1 cellular context compared by ENCODE assay signal in the genomic region with DNA sequence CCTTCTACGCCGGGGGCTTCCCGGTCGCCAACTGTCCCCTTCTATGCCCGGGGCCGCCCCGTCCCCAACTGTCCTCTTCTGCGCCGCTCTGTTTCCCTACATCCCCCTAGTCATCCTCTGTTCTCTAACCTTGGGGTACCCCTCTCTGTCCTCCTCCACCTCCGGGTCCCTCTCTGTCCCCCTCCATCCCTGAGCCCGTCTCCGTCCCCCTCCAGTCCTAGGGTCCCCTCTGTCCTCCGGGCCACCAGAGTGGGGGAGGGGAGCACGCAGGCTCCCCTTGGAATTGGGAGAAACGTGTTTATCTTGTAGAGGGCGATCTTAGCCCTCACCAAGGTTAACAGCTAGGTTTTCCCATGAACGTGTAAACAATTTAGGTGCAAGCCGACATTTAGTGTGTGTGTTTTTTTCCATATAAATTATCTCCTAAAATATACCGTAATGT.
TF ChIP-seq lines count a peak whose summit lies in the region.

No MANE protein-coding gene starts in this region.

TF ChIP-seq in GM12878, 131 proteins besides CTCF, POLR2A, EP300 and RAD21 (continued from another document and continues in another):
- TF ChIP-seq, protein P1, sequence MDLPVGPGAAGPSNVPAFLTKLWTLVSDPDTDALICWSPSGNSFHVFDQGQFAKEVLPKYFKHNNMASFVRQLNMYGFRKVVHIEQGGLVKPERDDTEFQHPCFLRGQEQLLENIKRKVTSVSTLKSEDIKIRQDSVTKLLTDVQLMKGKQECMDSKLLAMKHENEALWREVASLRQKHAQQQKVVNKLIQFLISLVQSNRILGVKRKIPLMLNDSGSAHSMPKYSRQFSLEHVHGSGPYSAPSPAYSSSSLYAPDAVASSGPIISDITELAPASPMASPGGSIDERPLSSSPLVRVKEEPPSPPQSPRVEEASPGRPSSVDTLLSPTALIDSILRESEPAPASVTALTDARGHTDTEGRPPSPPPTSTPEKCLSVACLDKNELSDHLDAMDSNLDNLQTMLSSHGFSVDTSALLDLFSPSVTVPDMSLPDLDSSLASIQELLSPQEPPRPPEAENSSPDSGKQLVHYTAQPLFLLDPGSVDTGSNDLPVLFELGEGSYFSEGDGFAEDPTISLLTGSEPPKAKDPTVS (IDR thresholded peaks at IDR 0.05; ENCODE audit: low read depth, low read length), result no peak
- TF ChIP-seq, protein P2, sequence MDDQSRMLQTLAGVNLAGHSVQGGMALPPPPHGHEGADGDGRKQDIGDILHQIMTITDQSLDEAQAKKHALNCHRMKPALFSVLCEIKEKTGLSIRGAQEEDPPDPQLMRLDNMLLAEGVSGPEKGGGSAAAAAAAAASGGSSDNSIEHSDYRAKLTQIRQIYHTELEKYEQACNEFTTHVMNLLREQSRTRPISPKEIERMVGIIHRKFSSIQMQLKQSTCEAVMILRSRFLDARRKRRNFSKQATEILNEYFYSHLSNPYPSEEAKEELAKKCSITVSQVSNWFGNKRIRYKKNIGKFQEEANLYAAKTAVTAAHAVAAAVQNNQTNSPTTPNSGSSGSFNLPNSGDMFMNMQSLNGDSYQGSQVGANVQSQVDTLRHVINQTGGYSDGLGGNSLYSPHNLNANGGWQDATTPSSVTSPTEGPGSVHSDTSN (IDR thresholded peaks at IDR 0.05; ENCODE audit: insufficient replicate concordance, low read depth, low read length), result no peak
- no peak for TF ChIP-seq RELA (IDR thresholded peaks at IDR 0.05; ENCODE audit: borderline replicate concordance, partially characterized antibody)
- TF ChIP-seq NFYA (IDR thresholded peaks at IDR 0.05; ENCODE audit: borderline replicate concordance, low read depth, low read length), result no peak
- TF ChIP-seq SKIL (IDR thresholded peaks at IDR 0.05; ENCODE audit: low read depth, poor library complexity, severe bottlenecking), result peak; percentile 34
- no peak for TF ChIP-seq SREBF2 (IDR thresholded peaks at IDR 0.05; ENCODE audit: low read length)
- no peak for TF ChIP-seq SUZ12 (IDR thresholded peaks at IDR 0.05; ENCODE audit: unreplicated experiment)
- TF ChIP-seq SP1 (IDR thresholded peaks at IDR 0.05; ENCODE audit: low read depth, low read length), result no peak
- no peak for TF ChIP-seq FOXM1 (IDR thresholded peaks at IDR 0.05; ENCODE audit: low read depth, low read length)
- TF ChIP-seq, protein P3, sequence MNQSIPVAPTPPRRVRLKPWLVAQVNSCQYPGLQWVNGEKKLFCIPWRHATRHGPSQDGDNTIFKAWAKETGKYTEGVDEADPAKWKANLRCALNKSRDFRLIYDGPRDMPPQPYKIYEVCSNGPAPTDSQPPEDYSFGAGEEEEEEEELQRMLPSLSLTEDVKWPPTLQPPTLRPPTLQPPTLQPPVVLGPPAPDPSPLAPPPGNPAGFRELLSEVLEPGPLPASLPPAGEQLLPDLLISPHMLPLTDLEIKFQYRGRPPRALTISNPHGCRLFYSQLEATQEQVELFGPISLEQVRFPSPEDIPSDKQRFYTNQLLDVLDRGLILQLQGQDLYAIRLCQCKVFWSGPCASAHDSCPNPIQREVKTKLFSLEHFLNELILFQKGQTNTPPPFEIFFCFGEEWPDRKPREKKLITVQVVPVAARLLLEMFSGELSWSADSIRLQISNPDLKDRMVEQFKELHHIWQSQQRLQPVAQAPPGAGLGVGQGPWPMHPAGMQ (IDR thresholded peaks at IDR 0.05; ENCODE audit: borderline replicate concordance), result no peak
- no peak for TF ChIP-seq ZBTB33 (IDR thresholded peaks at IDR 0.05)
- TF ChIP-seq BRCA1 (IDR thresholded peaks at IDR 0.05; ENCODE audit: low read depth, low read length), result no peak
- TF ChIP-seq IRF4 (IDR thresholded peaks at IDR 0.05; ENCODE audit: low read depth, low read length), result 0 out of 2 replicates have a peak, but pooled peaks have one; percentile 13
- no peak for TF ChIP-seq E2F8 (IDR thresholded peaks at IDR 0.05; ENCODE audit: low read depth, partially characterized antibody)
- no peak for TF ChIP-seq RB1 (IDR thresholded peaks at IDR 0.05; ENCODE audit: borderline replicate concordance)
- TF ChIP-seq MEF2A (IDR thresholded peaks at IDR 0.05; ENCODE audit: insufficient read depth, low read depth, low read length), result no peak
- no peak for TF ChIP-seq ASH2L (IDR thresholded peaks at IDR 0.05; ENCODE audit: borderline replicate concordance, low read depth)
- no peak for TF ChIP-seq JUND (IDR thresholded peaks at IDR 0.05; ENCODE audit: low read depth, low read length)
- no peak for TF ChIP-seq GATAD2B (conservative IDR thresholded peaks at IDR 0.05; ENCODE audit: low read depth)
- TF ChIP-seq CBX3 (IDR thresholded peaks at IDR 0.05; ENCODE audit: borderline replicate concordance, low read depth), result no peak
- TF ChIP-seq EGR1 (IDR thresholded peaks at IDR 0.05; ENCODE audit: borderline replicate concordance in 1 of 2, low read depth in 2 of 2, low read length in 2 of 2), result no peak
- no peak for TF ChIP-seq MXI1 (IDR thresholded peaks at IDR 0.05; ENCODE audit: low read depth, low read length)
- 0 out of 2 replicates have a peak, but pooled peaks have one; percentile 2 for TF ChIP-seq BCL11A (IDR thresholded peaks at IDR 0.05; ENCODE audit: low read depth, low read length)
- TF ChIP-seq FOXK2 (IDR thresholded peaks at IDR 0.05), result no peak
- no peak for TF ChIP-seq SIN3A (IDR thresholded peaks at IDR 0.05; ENCODE audit: low read depth, low read length)
- TF ChIP-seq ATF7 (IDR thresholded peaks at IDR 0.05; ENCODE audit: low read depth), result peak; percentile 18; the same call in 1 of the 2 replicates
- TF ChIP-seq CEBPB (IDR thresholded peaks at IDR 0.05; ENCODE audit: borderline replicate concordance in 1 of 2, low read depth in 2 of 2, low read length in 2 of 2), result no peak
- no peak for TF ChIP-seq EED (IDR thresholded peaks at IDR 0.05; ENCODE audit: low read depth)
- no peak for TF ChIP-seq KAT2A (conservative IDR thresholded peaks at IDR 0.05; ENCODE audit: control insufficient read depth, low read depth, low read length)
- TF ChIP-seq, protein P4, sequence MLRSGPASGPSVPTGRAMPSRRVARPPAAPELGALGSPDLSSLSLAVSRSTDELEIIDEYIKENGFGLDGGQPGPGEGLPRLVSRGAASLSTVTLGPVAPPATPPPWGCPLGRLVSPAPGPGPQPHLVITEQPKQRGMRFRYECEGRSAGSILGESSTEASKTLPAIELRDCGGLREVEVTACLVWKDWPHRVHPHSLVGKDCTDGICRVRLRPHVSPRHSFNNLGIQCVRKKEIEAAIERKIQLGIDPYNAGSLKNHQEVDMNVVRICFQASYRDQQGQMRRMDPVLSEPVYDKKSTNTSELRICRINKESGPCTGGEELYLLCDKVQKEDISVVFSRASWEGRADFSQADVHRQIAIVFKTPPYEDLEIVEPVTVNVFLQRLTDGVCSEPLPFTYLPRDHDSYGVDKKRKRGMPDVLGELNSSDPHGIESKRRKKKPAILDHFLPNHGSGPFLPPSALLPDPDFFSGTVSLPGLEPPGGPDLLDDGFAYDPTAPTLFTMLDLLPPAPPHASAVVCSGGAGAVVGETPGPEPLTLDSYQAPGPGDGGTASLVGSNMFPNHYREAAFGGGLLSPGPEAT (IDR thresholded peaks at IDR 0.05; ENCODE audit: low read depth), result peak; percentile 30; the same call in 1 of the 2 replicates
- TF ChIP-seq ZNF274 (IDR thresholded peaks at IDR 0.05; ENCODE audit: insufficient read depth, insufficient read length), result no peak
- TF ChIP-seq TAF1 (IDR thresholded peaks at IDR 0.05; ENCODE audit: borderline replicate concordance, low read depth, low read length), result no peak
- no peak for TF ChIP-seq FOS (IDR thresholded peaks at IDR 0.05; ENCODE audit: borderline replicate concordance, extremely low read depth, insufficient read length)
- no peak for TF ChIP-seq CREB1 (IDR thresholded peaks at IDR 0.05; ENCODE audit: low read depth)
- no peak; the same call in 1 of the 2 replicates for TF ChIP-seq NBN (IDR thresholded peaks at IDR 0.05)
- TF ChIP-seq ZNF217 (IDR thresholded peaks at IDR 0.05), result no peak
- TF ChIP-seq PML (IDR thresholded peaks at IDR 0.05; ENCODE audit: low read length), result no peak; the same call in 1 of the 2 replicates
- 0 out of 2 replicates have a peak, but pooled peaks have one; percentile 15 for TF ChIP-seq ATF2 (IDR thresholded peaks at IDR 0.05; ENCODE audit: low read length)
- no peak for TF ChIP-seq LARP7 (IDR thresholded peaks at IDR 0.05)
- peak; percentile 70 for TF ChIP-seq CHD2 (IDR thresholded peaks at IDR 0.05; ENCODE audit: borderline replicate concordance, low read depth, low read length)
- 0 out of 2 replicates have a peak, but pooled peaks have one; percentile 19 for TF ChIP-seq TCF7 (IDR thresholded peaks at IDR 0.05; ENCODE audit: borderline replicate concordance)
- TF ChIP-seq SMAD1 (IDR thresholded peaks at IDR 0.05; ENCODE audit: low read depth, partially characterized antibody), result peak; percentile 90
- TF ChIP-seq CREM (IDR thresholded peaks at IDR 0.05; ENCODE audit: low read depth), result 0 out of 2 replicates have a peak, but pooled peaks have one; percentile 18
- no peak for TF ChIP-seq HCFC1 (IDR thresholded peaks at IDR 0.05; ENCODE audit: low read length)
- TF ChIP-seq NKRF (conservative IDR thresholded peaks at IDR 0.05), result no peak; the same call in 1 of the 2 replicates
- no peak for TF ChIP-seq HDAC2 (IDR thresholded peaks at IDR 0.05)
- TF ChIP-seq RUNX3 (IDR thresholded peaks at IDR 0.05; ENCODE audit: low read length), result no peak
